Comparison of ENCODE assay signal across 9 cellular contexts in the genomic region with DNA sequence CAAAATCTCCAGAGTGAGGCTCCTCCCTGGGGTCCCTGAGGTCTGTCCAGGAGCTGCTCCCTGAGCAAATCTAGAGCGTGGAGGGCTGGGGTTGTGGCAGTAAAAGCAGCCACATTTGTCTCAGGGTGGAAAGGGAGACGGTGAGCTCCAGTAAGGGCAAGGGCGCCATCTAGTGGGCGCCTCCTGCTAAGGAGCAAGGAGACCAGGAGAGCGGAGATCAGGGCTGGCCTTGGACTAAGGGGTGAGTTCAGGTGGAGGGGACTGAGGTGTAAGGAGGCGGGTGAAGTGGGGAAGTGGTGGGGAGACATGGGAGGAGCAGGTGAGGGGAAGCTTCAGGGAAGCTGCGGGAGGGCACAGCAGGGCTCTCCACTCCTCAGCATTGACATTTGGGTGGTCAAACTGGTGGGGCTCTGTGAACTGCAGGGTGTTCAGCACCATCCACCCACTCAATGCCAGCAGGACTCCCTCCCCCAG. TPM values are rescaled to one million over a fixed set of nuclear protein-coding genes. Genes with fewer than 3 reads are reported as not detected.
DNase-seq lines count a peak whose midpoint lies in the region; ATAC-seq and TF ChIP-seq lines count a peak whose summit lies in the region.
"Had no signal": no experiment of that assay in that cellular context is flagged by ENCODE, and none has a peak within 500 bp of the region (broad histone marks: within the 10 kb centered on the region; RNA-seq: fewer than 3 reads in every experiment).

No MANE protein-coding gene starts in this region.

- H3K9me3 ChIP-seq in neuronal stem cell (replicated peaks in 1 of 2; ENCODE audit: control insufficient read depth in 2 of 2, insufficient read depth in 1 of 2, low read depth in 1 of 2, low read length in 2 of 2) (peaks cover 0 to 2% of the 10 kb centered on the region in 2 donors), stomach (no peaks in the 10 kb centered on the region)

- no peak for TF ChIP-seq POLR2A in stomach (IDR thresholded peaks at IDR 0.05)

- DNase-seq in DMS 273 treated with DMSO at 0.1 percent for 48 hours (lab: John Stamatoyannopoulos, UW) (peak; percentile 16), OCI-M1 (lab: John Stamatoyannopoulos, UW) (peak; percentile 90), activated T-cell treated with anti-CD3 and anti-CD28 coated beads for 4 hours (peak; percentile 81), fibroblast of gingiva (ENCODE audit: low read depth) (peak; percentile 53), neuronal stem cell (ENCODE audit: low spot score) (peak; percentile 85), stomach (peak; percentile 86)

- no peak overlapping the region for H2AK5ac ChIP-seq in neuronal stem cell (ENCODE audit: low read depth, low read length)

- WGBS in neuronal stem cell (ENCODE audit: extremely low coverage in 2 of 2, insufficient read length in 2 of 2, insufficient replicate concordance in 1 of 2), 2 donors: no CpG with 5 or more reads among the region's 7 CpGs
- 2 to 4% (median 3%) methylated on average over 7 of the region's 7 CpGs for WGBS in stomach, 5 donors

- no peak overlapping the region for H3K4me3 ChIP-seq in neuronal stem cell (ENCODE audit: low read length in 2 of 2)
- H3K4me3 ChIP-seq in stomach: no peak overlapping the region

- H3K9ac ChIP-seq in neuronal stem cell (ENCODE audit: low read depth, low read length, poor library complexity): no peak overlapping the region

- H2AFZ ChIP-seq in neuronal stem cell (ENCODE audit: low read length): peak overlapping the region; percentile 73

- H3K27me3 ChIP-seq in neuronal stem cell (ENCODE audit: control insufficient read depth in 3 of 3, insufficient read depth in 3 of 3, low read depth in 1 of 3, low read length in 3 of 3) (peaks cover 0 to 5% (median 3%) of the 10 kb centered on the region in 3 experiments), stomach (peaks cover 0 to 72% (median 13%) of the 10 kb centered on the region in 3 donors)

- H3K4me1 ChIP-seq in neuronal stem cell (ENCODE audit: control insufficient read depth in 2 of 2, insufficient read depth in 1 of 2, low read depth in 1 of 2, low read length in 2 of 2) (no peaks in the 10 kb centered on the region), stomach (no peaks in the 10 kb centered on the region)

- no peak overlapping the region for H4K91ac ChIP-seq in neuronal stem cell (ENCODE audit: low read depth, low read length, poor library complexity)

- TF ChIP-seq RAD21 in Ishikawa (IDR thresholded peaks at IDR 0.05; ENCODE audit: low read depth): peak; percentile 83

- peak in 5 of 7 experiments; percentile 52 to 88 (median 78) for TF ChIP-seq CTCF in stomach (IDR thresholded peaks at IDR 0.05)

- H3K18ac ChIP-seq in neuronal stem cell (ENCODE audit: low read length): no peak overlapping the region

- no peaks in the 10 kb centered on the region for H3K36me3 ChIP-seq in neuronal stem cell (replicated peaks in 1 of 2; ENCODE audit: control insufficient read depth in 2 of 2, insufficient read depth in 2 of 2, low read length in 2 of 2)
- H3K36me3 ChIP-seq in stomach: no peaks in the 10 kb centered on the region

- no peak overlapping the region for H3K27ac ChIP-seq in neuronal stem cell (replicated peaks; ENCODE audit: low read length)
- H3K27ac ChIP-seq in stomach: no peak overlapping the region

- H4K8ac ChIP-seq in neuronal stem cell (ENCODE audit: low read depth, low read length): no peak overlapping the region

- ATAC-seq in GM19463 (IDR thresholded peaks at IDR 0.05; ENCODE audit: unreplicated experiment): no peak

- no peak overlapping the region for H3K23ac ChIP-seq in neuronal stem cell (ENCODE audit: low read depth, low read length, poor library complexity)

- H3K14ac ChIP-seq in neuronal stem cell (ENCODE audit: low read length): no peak overlapping the region

- no peak overlapping the region for H2BK120ac ChIP-seq in neuronal stem cell (ENCODE audit: low read depth, low read length)

- TF ChIP-seq EP300 in Ishikawa (IDR thresholded peaks at IDR 0.05; ENCODE audit: borderline replicate concordance) (no peak), stomach (IDR thresholded peaks at IDR 0.05) (no peak)

- intact Hi-C loops in stomach (cut with DNase I; ENCODE audit: low total_unique reads): no loop called here

- H2BK5ac ChIP-seq in neuronal stem cell (ENCODE audit: low read length): no peak overlapping the region

- no peak overlapping the region for H2BK12ac ChIP-seq in neuronal stem cell (ENCODE audit: low read length)

- H2BK15ac ChIP-seq in neuronal stem cell (ENCODE audit: low read length): no peak overlapping the region

- no peaks in the 10 kb centered on the region for H3K79me1 ChIP-seq in neuronal stem cell (ENCODE audit: low read depth, low read length)

- H3K4ac ChIP-seq in neuronal stem cell (ENCODE audit: low read length): no peak overlapping the region

- H3K4me2 ChIP-seq in neuronal stem cell (ENCODE audit: insufficient read depth, low read length, poor library complexity, severe bottlenecking): no peak overlapping the region

TF ChIP-seq in Ishikawa, 13 proteins besides CTCF, POLR2A, EP300 and RAD21:
- no peak for TF ChIP-seq CEBPB (IDR thresholded peaks at IDR 0.05)
- no peak for TF ChIP-seq FOXM1 (IDR thresholded peaks at IDR 0.05; ENCODE audit: borderline replicate concordance, low read depth)
- TF ChIP-seq NFIC (IDR thresholded peaks at IDR 0.05): no peak
- no peak for TF ChIP-seq CREB1 (IDR thresholded peaks at IDR 0.05; ENCODE audit: low read depth)
- TF ChIP-seq YY1 (IDR thresholded peaks at IDR 0.05; ENCODE audit: low read depth): no peak
- no peak for TF ChIP-seq EGR1 (IDR thresholded peaks at IDR 0.05)
- TF ChIP-seq ZBTB7A (IDR thresholded peaks at IDR 0.05; ENCODE audit: low read depth): no peak
- TF ChIP-seq, protein P1, sequence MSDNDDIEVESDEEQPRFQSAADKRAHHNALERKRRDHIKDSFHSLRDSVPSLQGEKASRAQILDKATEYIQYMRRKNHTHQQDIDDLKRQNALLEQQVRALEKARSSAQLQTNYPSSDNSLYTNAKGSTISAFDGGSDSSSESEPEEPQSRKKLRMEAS (IDR thresholded peaks at IDR 0.05): no peak
- no peak for TF ChIP-seq TEAD4 (IDR thresholded peaks at IDR 0.05)

RNA-seq across cellular contexts. Expression of a gene that starts 5.3 kb away (rescaled TPM):
- polyA plus RNA-seq in neuronal stem cell (2013, experiment 1 of 2): 1.2 TPM
- polyA plus RNA-seq in neuronal stem cell (2013, experiment 2 of 2): 0.83 TPM
- 1 to 10 TPM in 1 of 5 donors, not detected in 4; 2.0 TPM for total RNA-seq in stomach
- polyA plus RNA-seq in stomach: 1 to 10 TPM in 1 of 3 donors, under 1 TPM in 1, not detected in 1; 0.63 to 6.1 TPM

RNA-seq across cellular contexts. Expression of a gene that starts 56.2 kb away (rescaled TPM):
- polyA plus RNA-seq in neuronal stem cell (2013, experiment 1 of 2): not detected
- polyA plus RNA-seq in neuronal stem cell (2013, experiment 2 of 2): not detected
- 1 to 10 TPM in 2 of 5 donors, not detected in 3; 1.8 to 8.3 TPM for total RNA-seq in stomach
- under 1 TPM in 2 of 3 donors, not detected in 1; 0.63 to 0.92 TPM for polyA plus RNA-seq in stomach
- total RNA-seq: T-helper 2 cell treated with Interferon-gamma antibody and Interleukin-4, amounts not matched to agents 100 ng/mL and 5 ng/mL, for 36 hours had no signal

Comparison
In these comparisons a context has a peak if more than half of its experiments do, and no peak if none do; other contexts are left out.
1. DNase-seq: peak in every context shown above with its lines; median percentile 90 in OCI-M1; 86 in stomach; 85 in neuronal stem cell; 81 in activated T-cell treated with anti-CD3 and anti-CD28 coated beads for 4 hours; 53 in fibroblast of gingiva; 16 in DMS 273 treated with DMSO at 0.1 percent for 48 hours.